16 cellular contexts compared by ENCODE assay signal in genomic region chr3:30292192-30292893, GRCh38.
DNase-seq lines count a peak whose midpoint lies in the region; ATAC-seq and TF ChIP-seq lines count a peak whose summit lies in the region.
"Had no signal": no experiment of that assay in that cellular context is flagged by ENCODE, and none has a peak within 500 bp of the region (broad histone marks: within the 10 kb centered on the region; RNA-seq: fewer than 3 reads in every experiment).

No MANE protein-coding gene starts in this region.

- no peaks in the 10 kb centered on the region for H4K20me1 ChIP-seq in BLaER1 treated with 17β-estradiol and CSF1 and Interleukin-3, amounts not matched to agents 10 nM and 100 nM

- H3K9me3 Mint-ChIP-seq in activated naive CD8-positive, alpha-beta T cell treated with anti-CD3 and anti-CD28 coated beads, Interleukin-2, amount 50 U/mL, for 24 hours = no peaks in the 10 kb centered on the region

- no peak for ATAC-seq in activated naive CD8-positive, alpha-beta T cell treated with anti-CD3 and anti-CD28 coated beads, Interleukin-2, amount 50 U/mL, for 24 hours
- ATAC-seq in GM18498 (IDR thresholded peaks at IDR 0.05; ENCODE audit: unreplicated experiment) (no peak), HG03565 (IDR thresholded peaks at IDR 0.05; ENCODE audit: unreplicated experiment) (no peak), HG02642 (IDR thresholded peaks at IDR 0.05; ENCODE audit: poor library complexity, unreplicated experiment) (no peak)
- ATAC-seq: naive thymus-derived CD4-positive, alpha-beta T cell had no signal

- H3K27ac Mint-ChIP-seq in activated naive CD8-positive, alpha-beta T cell treated with anti-CD3 and anti-CD28 coated beads, Interleukin-2, amount 50 U/mL, for 24 hours = no peak overlapping the region

- peak overlapping the region; percentile 24 to 86 (median 61) for H3K4me2 ChIP-seq in BLaER1 treated with 17β-estradiol and CSF1 and Interleukin-3, amounts not matched to agents 10 nM and 100 nM

- no peaks in the 10 kb centered on the region for H3K27me3 Mint-ChIP-seq in activated naive CD8-positive, alpha-beta T cell treated with anti-CD3 and anti-CD28 coated beads, Interleukin-2, amount 50 U/mL, for 24 hours
- H3K27me3 Mint-ChIP-seq: naive thymus-derived CD4-positive, alpha-beta T cell had no signal

- H3K27me3 ChIP-seq in BLaER1 treated with 17β-estradiol and CSF1 and Interleukin-3, amounts not matched to agents 10 nM and 100 nM = no peaks in the 10 kb centered on the region
- H3K27me3 ChIP-seq in kidney epithelial cell (ENCODE audit: control insufficient read depth, insufficient read depth, low read length) = no peaks in the 10 kb centered on the region
- H3K27me3 ChIP-seq: sigmoid colon, thyroid gland had no signal

- H3K9me3 ChIP-seq in BLaER1 treated with 17β-estradiol and CSF1 and Interleukin-3, amounts not matched to agents 10 nM and 100 nM (replicated peaks in 1 of 11) = no peaks in the 10 kb centered on the region
- H3K9me3 ChIP-seq: Caco-2, sigmoid colon, thyroid gland had no signal

- no peak overlapping the region for H3K4me3 ChIP-seq in BLaER1 treated with 17β-estradiol and CSF1 and Interleukin-3, amounts not matched to agents 10 nM and 100 nM
- H3K4me3 ChIP-seq in kidney epithelial cell (ENCODE audit: low read depth, low read length) = no peak overlapping the region
- H3K4me3 ChIP-seq: sigmoid colon, thyroid gland had no signal

- no peak overlapping the region for H3K9ac ChIP-seq in BLaER1 treated with 17β-estradiol and CSF1 and Interleukin-3, amounts not matched to agents 10 nM and 100 nM

- peak overlapping the region in 8 of 11 experiments; percentile 2 to 56 (median 26); a peak in 10 of 22 replicates for H3K27ac ChIP-seq in BLaER1 treated with 17β-estradiol and CSF1 and Interleukin-3, amounts not matched to agents 10 nM and 100 nM
- H3K27ac ChIP-seq: thyroid gland had no signal

- H3K4me3 Mint-ChIP-seq in activated naive CD8-positive, alpha-beta T cell treated with anti-CD3 and anti-CD28 coated beads, Interleukin-2, amount 50 U/mL, for 24 hours = no peak overlapping the region
- H3K4me3 Mint-ChIP-seq: naive thymus-derived CD4-positive, alpha-beta T cell had no signal

- DNase-seq in HT1080 (ENCODE audit: low read depth) (peak; percentile 96), amniotic epithelial cell (ENCODE audit: low read depth) (peak; percentile 28), kidney epithelial cell (ENCODE audit: low read depth) (peak; percentile 49)
- DNase-seq in activated naive CD8-positive, alpha-beta T cell treated with anti-CD3 and anti-CD28 coated beads, Interleukin-2, amount 50 U/mL, for 24 hours = no peak
- DNase-seq: activated naive CD4-positive, alpha-beta T cell; Caco-2; cerebellar nuclear complex; naive thymus-derived CD4-positive, alpha-beta T cell; NCI-H1092; NCI-H526; sigmoid colon; thyroid gland had no signal

- H3K4me1 ChIP-seq in BLaER1 treated with 17β-estradiol and CSF1 and Interleukin-3, amounts not matched to agents 10 nM and 100 nM = peaks cover 32 to 78% (median 54%) of the 10 kb centered on the region in 10 experiments
- H3K4me1 ChIP-seq: sigmoid colon had no signal

- no peaks in the 10 kb centered on the region for H3K36me3 ChIP-seq in BLaER1 treated with 17β-estradiol and CSF1 and Interleukin-3, amounts not matched to agents 10 nM and 100 nM
- no peaks in the 10 kb centered on the region for H3K36me3 ChIP-seq in kidney epithelial cell (ENCODE audit: control insufficient read depth, insufficient read depth, low read length)
- H3K36me3 ChIP-seq: sigmoid colon, thyroid gland had no signal

- H3K36me3 Mint-ChIP-seq in activated naive CD8-positive, alpha-beta T cell treated with anti-CD3 and anti-CD28 coated beads, Interleukin-2, amount 50 U/mL, for 24 hours (ENCODE audit: low read depth) = no peaks in the 10 kb centered on the region
- H3K36me3 Mint-ChIP-seq: naive thymus-derived CD4-positive, alpha-beta T cell had no signal

- peaks cover 21% of the 10 kb centered on the region for H3K4me1 Mint-ChIP-seq in activated naive CD8-positive, alpha-beta T cell treated with anti-CD3 and anti-CD28 coated beads, Interleukin-2, amount 50 U/mL, for 24 hours

- no peak for TF ChIP-seq CTCF in kidney epithelial cell (IDR thresholded peaks at IDR 0.05; ENCODE audit: insufficient read depth, low read length, poor library complexity, severe bottlenecking)
